In the genomic region with DNA sequence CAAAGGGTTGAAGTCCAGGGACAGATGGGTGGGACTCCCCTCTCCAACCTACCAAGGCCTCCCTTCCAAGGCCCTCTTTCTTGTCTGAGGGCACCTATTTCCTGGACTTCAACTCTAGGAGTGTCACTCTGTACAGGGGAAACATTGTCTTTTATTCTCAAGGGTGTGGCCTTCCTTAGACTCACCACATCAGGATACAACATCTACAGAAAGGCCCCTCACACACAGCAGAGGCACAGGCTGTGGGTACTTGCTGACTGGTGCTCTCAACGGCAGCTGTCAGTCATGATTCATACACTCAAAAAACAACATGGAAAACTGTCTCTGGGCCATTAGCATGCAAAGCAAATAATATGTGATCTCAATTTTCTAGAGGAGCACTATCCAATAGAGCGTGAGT, we compare ENCODE assay signal across 28 cellular contexts.
"Had no signal": no experiment of that assay in that cellular context is flagged by ENCODE, and none has a peak within 500 bp of the region (broad histone marks: within the 10 kb centered on the region; RNA-seq: fewer than 3 reads in every experiment).

No MANE protein-coding gene starts in this region.

- H3K27ac ChIP-seq: brain microvascular endothelial cell, KMS-11, SJCRH30, SK-N-MC had no signal

- H3K36me3 ChIP-seq: brain microvascular endothelial cell, SJCRH30 had no signal

- H3K36me3 Mint-ChIP-seq: activated CD8-positive, alpha-beta memory T cell treated with anti-CD3 and anti-CD28 coated beads, Interleukin-2, amount 10 ng/mL, durations not matched to agents 7 days and 5 days; activated naive CD4-positive, alpha-beta T cell treated with anti-CD3 and anti-CD28 coated beads, Interleukin-2, amount 50 U/mL, for 72 hours had no signal

- DNase-seq: activated CD4-positive, alpha-beta memory T cell treated with anti-CD3 and anti-CD28 coated beads, Interleukin-2, amount 10 ng/mL, durations not matched to agents 7 days and 5 days; activated CD4-positive, alpha-beta T cell treated with anti-CD3 and anti-CD28 coated beads for 36 hours; activated CD8-positive, alpha-beta memory T cell treated with anti-CD3 and anti-CD28 coated beads for 24 hours; activated CD8-positive, alpha-beta memory T cell treated with anti-CD3 and anti-CD28 coated beads, Interleukin-2, amount 10 ng/mL, durations not matched to agents 7 days and 5 days; activated CD8-positive, alpha-beta memory T cell treated with anti-CD3 and anti-CD28 coated beads, Interleukin-2, amount 50 U/mL, for 48 hours; activated effector memory CD4-positive, alpha-beta T cell treated with anti-CD3 and anti-CD28 coated beads, Interleukin-2, amount 50 U/mL, for 16 hours; activated naive CD4-positive, alpha-beta T cell; activated T-cell treated with anti-CD3 and anti-CD28 coated beads, Interleukin-2, amount 50 U/mL, for 48 hours; amniotic stem cell; aorta; brain microvascular endothelial cell; MM.1S; MV-4-11; NCI-H1092; NCI-H1436 treated with DMSO at 0.1 percent for 48 hours; NCI-H1694 treated with DMSO at 0.1 percent for 48 hours; NCI-H2029; NCI-H345; NCI-H524 treated with DMSO at 0.1 percent for 48 hours; SHP77; SJCRH30 had no signal

- H3K27ac Mint-ChIP-seq: activated CD4-positive, alpha-beta memory T cell treated with anti-CD3 and anti-CD28 coated beads, Interleukin-2, amount 10 ng/mL, durations not matched to agents 7 days and 5 days; activated CD4-positive, alpha-beta T cell treated with anti-CD3 and anti-CD28 coated beads for 36 hours; activated CD8-positive, alpha-beta memory T cell treated with anti-CD3 and anti-CD28 coated beads, Interleukin-2, amount 10 ng/mL, durations not matched to agents 7 days and 5 days; activated naive CD4-positive, alpha-beta T cell treated with anti-CD3 and anti-CD28 coated beads, Interleukin-2, amount 50 U/mL, for 72 hours; T-helper 1 cell treated with Interleukin-12 subunit alpha and Interleukin-12 subunit beta and Interleukin-4 antibody, amounts not matched to agents 30 μg/mL and 1 μg/mL, for 36 hours; T-helper 2 cell treated with Interferon-gamma antibody and Interleukin-4, amounts not matched to agents 5 μg/mL and 100 μg/mL, for 36 hours had no signal

- H3K9me3 Mint-ChIP-seq: activated CD4-positive, alpha-beta memory T cell treated with anti-CD3 and anti-CD28 coated beads, Interleukin-2, amount 10 ng/mL, durations not matched to agents 7 days and 5 days; activated naive CD4-positive, alpha-beta T cell treated with anti-CD3 and anti-CD28 coated beads, Interleukin-2, amount 50 U/mL, for 72 hours; central memory CD8-positive, alpha-beta T cell; T-helper 1 cell treated with Interleukin-12 subunit alpha and Interleukin-12 subunit beta and Interleukin-4 antibody, amounts not matched to agents 30 μg/mL and 1 μg/mL, for 36 hours; T-helper 2 cell treated with Interferon-gamma antibody and Interleukin-4, amounts not matched to agents 5 μg/mL and 100 μg/mL, for 36 hours had no signal

- H3K9me3 ChIP-seq: SJCRH30 had no signal

- H3K4me1 Mint-ChIP-seq: activated CD8-positive, alpha-beta memory T cell treated with anti-CD3 and anti-CD28 coated beads, Interleukin-2, amount 10 ng/mL, durations not matched to agents 7 days and 5 days had no signal

- ATAC-seq: activated CD4-positive, alpha-beta T cell treated with anti-CD3 and anti-CD28 coated beads for 36 hours; activated CD8-positive, alpha-beta memory T cell treated with anti-CD3 and anti-CD28 coated beads, Interleukin-2, amount 10 ng/mL, durations not matched to agents 7 days and 5 days; activated naive CD4-positive, alpha-beta T cell treated with anti-CD3 and anti-CD28 coated beads, Interleukin-2, amount 50 U/mL, for 72 hours; Panc1 had no signal

- H3K27me3 ChIP-seq: brain microvascular endothelial cell had no signal

- H3K4me1 ChIP-seq: SJCRH30 had no signal

- H3K4me3 Mint-ChIP-seq: activated CD4-positive, alpha-beta memory T cell treated with anti-CD3 and anti-CD28 coated beads, Interleukin-2, amount 10 ng/mL, durations not matched to agents 7 days and 5 days; activated CD4-positive, alpha-beta T cell treated with anti-CD3 and anti-CD28 coated beads for 36 hours; activated CD8-positive, alpha-beta memory T cell treated with anti-CD3 and anti-CD28 coated beads, Interleukin-2, amount 10 ng/mL, durations not matched to agents 7 days and 5 days; central memory CD8-positive, alpha-beta T cell; T-helper 1 cell treated with Interleukin-12 subunit alpha and Interleukin-12 subunit beta and Interleukin-4 antibody, amounts not matched to agents 30 μg/mL and 1 μg/mL, for 36 hours; T-helper 2 cell treated with Interferon-gamma antibody and Interleukin-4, amounts not matched to agents 5 μg/mL and 100 μg/mL, for 36 hours had no signal

- H3K4me3 ChIP-seq: SJCRH30, SK-N-MC had no signal
